ENCODE assay signal across 29 cellular contexts in the genomic region with DNA sequence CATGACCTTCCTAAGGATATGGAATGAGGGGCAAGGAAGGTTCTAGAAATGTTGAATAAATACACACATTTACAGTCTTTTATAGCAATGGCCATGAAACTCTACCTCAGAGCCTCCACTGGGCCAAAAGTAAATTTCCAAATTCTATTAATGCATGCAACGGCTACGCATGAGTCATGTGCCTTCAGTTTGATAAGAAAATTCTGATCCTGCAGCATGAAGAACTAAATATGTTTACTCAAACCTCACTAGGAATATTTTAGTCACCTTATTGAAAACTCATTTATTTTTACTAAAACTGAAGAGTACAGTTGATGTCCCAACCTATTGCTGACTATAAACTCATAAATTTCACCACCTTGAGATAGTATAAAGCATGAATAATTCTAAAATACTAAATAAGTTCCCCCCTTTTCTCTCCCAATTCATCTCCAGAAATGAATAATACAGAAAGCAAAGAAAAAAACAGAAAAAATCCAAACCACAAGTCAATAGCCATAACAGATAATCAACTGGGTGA.
DNase-seq lines count a peak whose midpoint lies in the region; ATAC-seq, FAIRE-seq and TF ChIP-seq lines count a peak whose summit lies in the region.
"Had no signal": no experiment of that assay in that cellular context is flagged by ENCODE, and none has a peak within 500 bp of the region (broad histone marks: within the 10 kb centered on the region; RNA-seq: fewer than 3 reads in every experiment).

No MANE protein-coding gene starts in this region.

- TF ChIP-seq CTCF in HEK293 (tag by site-specific recombination; IDR thresholded peaks at IDR 0.05) (no peak), cardiac fibroblast (IDR thresholded peaks at IDR 0.05; ENCODE audit: low read depth, low read length) (no peak), tibial nerve (IDR thresholded peaks at IDR 0.05) (no peak)

- POLR2A ChIA-PET in HEK293 (lab: Yijun Ruan, JAX), result no interaction called here

- no peak overlapping the region for H3K4me3 ChIP-seq in HEK293 (ENCODE audit: low read depth, low read length)
- H3K4me3 ChIP-seq in cardiac fibroblast (replicated peaks in 1 of 2; ENCODE audit: low read depth in 2 of 2, low read length in 2 of 2), result no peak overlapping the region
- H3K4me3 ChIP-seq in tibial nerve, result no peak overlapping the region
- H3K4me3 ChIP-seq: BLaER1, GM12878, neural progenitor cell, right atrium auricular region, smooth muscle cell had no signal

- H3K4me1 Mint-ChIP-seq in stimulated activated memory B cell treated with anti-CD40 and anti-IgM and Interleukin-4, amounts not matched to agents 10 μg/mL and 1 μg/mL and 100 μg/mL, for 72 hours, result peaks cover 11% of the 10 kb centered on the region

- no peak for ATAC-seq in stimulated activated memory B cell treated with anti-CD40 and anti-IgM and Interleukin-4, amounts not matched to agents 10 μg/mL and 1 μg/mL and 100 μg/mL, for 72 hours
- ATAC-seq: GM12878; left ventricle myocardium superior; Panc1; stimulated activated naive CD8-positive, alpha-beta T cell treated with anti-CD3 and anti-CD28 coated beads, Interleukin-15, Interleukin-2, amounts not matched to agents 100 U/mL and 50 U/mL, for 24 hours had no signal

- TF ChIP-seq POLR2A in tibial nerve (IDR thresholded peaks at IDR 0.05), result no peak

- no peak overlapping the region for H3K27ac ChIP-seq in HEK293 (ENCODE audit: extremely low read depth, low read depth, low read length)
- no peak overlapping the region for H3K27ac ChIP-seq in tibial nerve
- H3K27ac ChIP-seq: BLaER1, neural progenitor cell, right atrium auricular region had no signal

- CTCF ChIA-PET in HEK293 (lab: Yijun Ruan, JAX), result no interaction called here

- H3K27ac Mint-ChIP-seq in stimulated activated memory B cell treated with anti-CD40 and anti-IgM and Interleukin-4, amounts not matched to agents 10 μg/mL and 1 μg/mL and 100 μg/mL, for 72 hours, result no peak overlapping the region
- H3K27ac Mint-ChIP-seq: neural progenitor cell had no signal

- 86 to 88% methylated on average over 2 of the region's 2 CpGs for WGBS in tibial nerve, 2 donors

- H3K9me3 ChIP-seq in HEK293 (ENCODE audit: control insufficient read depth, insufficient read depth, low read depth, low read length), result no peaks in the 10 kb centered on the region
- no peaks in the 10 kb centered on the region for H3K9me3 ChIP-seq in tibial nerve
- H3K9me3 ChIP-seq: right atrium auricular region had no signal

- no peaks in the 10 kb centered on the region; the same call in 1 of the 2 replicates for H3K4me1 ChIP-seq in HEK293 (ENCODE audit: control insufficient read depth, insufficient read depth, low read length)
- peaks cover 0 to 26% (median 4%) of the 10 kb centered on the region in 4 donors for H3K4me1 ChIP-seq in tibial nerve
- H3K4me1 ChIP-seq: neural progenitor cell had no signal

- TF ChIP-seq EP300 in tibial nerve (IDR thresholded peaks at IDR 0.05), result no peak

- no peaks in the 10 kb centered on the region for H3K36me3 Mint-ChIP-seq in stimulated activated memory B cell treated with anti-CD40 and anti-IgM and Interleukin-4, amounts not matched to agents 10 μg/mL and 1 μg/mL and 100 μg/mL, for 72 hours

- DNase-seq in NCI-H226 (peak; percentile 46), cardiac fibroblast (ENCODE audit: low read depth in 2 of 2) (peak; percentile 54 to 65), tibial nerve (ENCODE audit: low spot score in 2 of 2) (no peak)
- no peak for DNase-seq in activated CD8-positive, alpha-beta memory T cell treated with anti-CD3 and anti-CD28 coated beads, Interleukin-2, amount 50 U/mL, for 48 hours
- DNase-seq: activated CD4-positive, alpha-beta T cell treated with anti-CD3 and anti-CD28 coated beads for 48 hours; activated CD8-positive, alpha-beta memory T cell treated with anti-CD3 and anti-CD28 coated beads for 24 hours; activated gamma-delta T cell treated with Interleukin-2 at 50 U/mL for 16 hours; DMS153; H7; islet precursor cell; Kasumi-1; left ventricle myocardium superior; mesendoderm; NCI-H446; NCI-H748 treated with DMSO at 0.1 percent for 48 hours; posterior cingulate gyrus; Right ventricle myocardium superior; stimulated activated naive CD8-positive, alpha-beta T cell treated with anti-CD3 and anti-CD28 coated beads, Interleukin-15, Interleukin-2, amounts not matched to agents 100 U/mL and 50 U/mL, for 24 hours; T-helper 2 cell had no signal

- H3K27me3 ChIP-seq in tibial nerve, result no peaks in the 10 kb centered on the region
- H3K27me3 ChIP-seq: BLaER1, neural progenitor cell, right atrium auricular region had no signal

- no peaks in the 10 kb centered on the region for H3K36me3 ChIP-seq in HEK293 (ENCODE audit: control insufficient read depth in 2 of 2, insufficient read depth in 1 of 2, low read length in 2 of 2)
- H3K36me3 ChIP-seq in tibial nerve, result no peaks in the 10 kb centered on the region
- H3K36me3 ChIP-seq: neural progenitor cell, right atrium auricular region had no signal

- H3K27me3 Mint-ChIP-seq in stimulated activated memory B cell treated with anti-CD40 and anti-IgM and Interleukin-4, amounts not matched to agents 10 μg/mL and 1 μg/mL and 100 μg/mL, for 72 hours, result peaks cover 4% of the 10 kb centered on the region
- H3K27me3 Mint-ChIP-seq: brain had no signal

- no peaks in the 10 kb centered on the region for H3K9me3 Mint-ChIP-seq in stimulated activated memory B cell treated with anti-CD40 and anti-IgM and Interleukin-4, amounts not matched to agents 10 μg/mL and 1 μg/mL and 100 μg/mL, for 72 hours
- H3K9me3 Mint-ChIP-seq: brain, neural progenitor cell had no signal

- peak; percentile 47 for FAIRE-seq in islet of Langerhans (lab: Jason Lieb, UNC)
- FAIRE-seq: GM12878 had no signal

- no peak overlapping the region for H3K4me3 Mint-ChIP-seq in stimulated activated memory B cell treated with anti-CD40 and anti-IgM and Interleukin-4, amounts not matched to agents 10 μg/mL and 1 μg/mL and 100 μg/mL, for 72 hours
- H3K4me3 Mint-ChIP-seq: brain, neural progenitor cell had no signal

TF ChIP-seq in HEK293, 187 proteins besides CTCF, POLR2A, EP300 and RAD21:
- TF ChIP-seq ZNF660 (tag by site-specific recombination; IDR thresholded peaks at IDR 0.05) (peak; percentile 24; the same call in 1 of the 2 replicates), KLF17 (tag by site-specific recombination; IDR thresholded peaks at IDR 0.05) (no peak)

Comparison
In these comparisons a context has a peak if more than half of its experiments do, and no peak if none do; other contexts are left out.
1. DNase-seq: peak in NCI-H226 (single experiment) and cardiac fibroblast (2 of 2); none in activated CD8-positive, alpha-beta memory T cell treated with anti-CD3 and anti-CD28 coated beads, Interleukin-2, amount 50 U/mL, for 48 hours (single experiment) and tibial nerve (0 of 2).